ENCODE assay signal across 8 cellular contexts in genomic region chr19:41325947-41326706, GRCh38. TPM values are rescaled to one million over a fixed set of nuclear protein-coding genes. Genes with fewer than 3 reads are reported as not detected.
A peak's percentile ranks its signal among the peaks of the same experiment; 100 is the strongest.
DNase-seq lines count a peak whose midpoint lies in the region; ATAC-seq and TF ChIP-seq lines count a peak whose summit lies in the region.

No MANE protein-coding gene starts in this region.

- no TSS peak for BruUV-seq in MCF 10A (replicated peaks; lab: Mats Ljungman, UMichigan)

- H3K4me2 ChIP-seq in MM.1S (ENCODE audit: low read depth, low read length): no peak overlapping the region; the same call in 1 of the 2 replicates

- H3K27ac Mint-ChIP-seq in IgD-negative memory B cell: peak overlapping the region; percentile 85 to 98 (median 95)
- peak overlapping the region; percentile 41 for H3K27ac Mint-ChIP-seq in MCF 10A (ENCODE audit: low read depth, unreplicated experiment)

- no peak overlapping the region for H3K9ac ChIP-seq in MM.1S (ENCODE audit: low read length)

- H3K36me3 Mint-ChIP-seq in IgD-negative memory B cell (peaks cover 2% of the 10 kb centered on the region), MCF 10A (ENCODE audit: insufficient read depth, unreplicated experiment) (peaks cover 21% of the 10 kb centered on the region)

- intact Hi-C loops in MCF 10A (cut with micrococcal nuclease) (loop anchor here (2.0 to 10.0 kb wide), 2 partner anchors 27 to 249 kb away; partner anchors contain the start of genes CEACAM21 and TGFB1), left colon (cut with DNase I, micrococcal nuclease) (no loop called here)

- H3K4me3 Mint-ChIP-seq in IgD-negative memory B cell (peak overlapping the region; percentile 73 to 91 (median 85)), MCF 10A (ENCODE audit: unreplicated experiment) (peak overlapping the region; percentile 32)

- no peak overlapping the region for H2AFZ ChIP-seq in MM.1S (ENCODE audit: low read length)

- H3K4me1 Mint-ChIP-seq in IgD-negative memory B cell (peaks cover 33 to 48% (median 47%) of the 10 kb centered on the region in 3 donors), MCF 10A (ENCODE audit: insufficient read depth, unreplicated experiment) (peaks cover 51% of the 10 kb centered on the region)

- TF ChIP-seq CTCF in MCF 10A (IDR thresholded peaks at IDR 0.05; ENCODE audit: unreplicated experiment): no peak
- TF ChIP-seq CTCF in MM.1S (IDR thresholded peaks at IDR 0.05; ENCODE audit: low read length): no peak

- H3K79me2 ChIP-seq in MM.1S (ENCODE audit: low read length): peaks cover 3% of the 10 kb centered on the region; the same call in 1 of the 2 replicates

- no peaks in the 10 kb centered on the region for H3K9me3 Mint-ChIP-seq in IgD-negative memory B cell
- no peaks in the 10 kb centered on the region for H3K9me3 Mint-ChIP-seq in MCF 10A (ENCODE audit: unreplicated experiment)

- no peaks in the 10 kb centered on the region for H3K9me2 ChIP-seq in MM.1S (replicated peaks; ENCODE audit: insufficient read depth, low read length)

- H3K9me3 ChIP-seq in MM.1S (replicated peaks; ENCODE audit: insufficient read depth, low read length): no peaks in the 10 kb centered on the region

- no peaks in the 10 kb centered on the region for H3K27me3 ChIP-seq in MM.1S (replicated peaks; ENCODE audit: insufficient read depth, low read length)

- CTCF ChIA-PET in MCF 10A (lab: Yijun Ruan, JAX): interaction anchor here (0.5 kb wide), 1 partner anchor 70 kb away, joined by 3 read pairs; no protein-coding TSS in a partner anchor

- peaks cover 28% of the 10 kb centered on the region for H3F3A ChIP-seq in MM.1S (ENCODE audit: insufficient read depth, low read length)

- POLR2A ChIA-PET in MCF 10A (lab: Yijun Ruan, JAX): interaction anchor here (1.8 to 2.6 kb wide), 2 partner anchors 16 to 72 kb away, joined by 8 to 12 read pairs; partner anchors contain the start of gene CCDC97

- H3K36me3 ChIP-seq in MM.1S (replicated peaks; ENCODE audit: insufficient read depth, low read length): no peaks in the 10 kb centered on the region

- DNase-seq in Daoy (ENCODE audit: low read depth): peak; percentile 70
- no peak for DNase-seq in MCF 10A (ENCODE audit: unreplicated experiment)
- peak in 1 of 2 donors; percentile 40 for DNase-seq in left colon
- peak; percentile 38 for DNase-seq in superior temporal gyrus (ENCODE audit: extremely low spot score)
- no peak for DNase-seq in DMS79 treated with DMSO at 0.1 percent for 48 hours (lab: John Stamatoyannopoulos, UW)
- DNase-seq in MM.1S: no peak

- H3K27ac ChIP-seq in MM.1S (ENCODE audit: low read length): no peak overlapping the region

- no peaks in the 10 kb centered on the region for H4K20me1 ChIP-seq in MM.1S (ENCODE audit: insufficient read depth, low read length)

- peaks cover 18% of the 10 kb centered on the region for H3K4me1 ChIP-seq in MM.1S (ENCODE audit: low read length)

- no peak overlapping the region for H3K4me3 ChIP-seq in MM.1S (ENCODE audit: low read length)

- H3K27me3 Mint-ChIP-seq in IgD-negative memory B cell (peaks cover 3% of the 10 kb centered on the region), MCF 10A (ENCODE audit: insufficient read depth, unreplicated experiment) (no peaks in the 10 kb centered on the region)

- peak; percentile 4 for ATAC-seq in left colon
- ATAC-seq in GM21447 (IDR thresholded peaks at IDR 0.05; ENCODE audit: unreplicated experiment): no peak

RNA-seq across cellular contexts. Expression of gene CCDC97, which starts 16.2 kb away (rescaled TPM):
- total RNA-seq in Daoy (2014; rRNA removed; shearing (Covaris generic)): 16.0 and 16.9 TPM in 2 replicates
- 34.5 TPM for polyA plus RNA-seq in IgD-negative memory B cell
- 25.0 and 28.5 TPM in 2 replicates for total RNA-seq in MCF 10A (2022)
- 10 to 100 TPM; 24.1 to 26.3 TPM for total RNA-seq in left colon

RNA-seq across cellular contexts. Expression of gene TGFB1, which starts 27.6 kb away (rescaled TPM):
- total RNA-seq in Daoy (2014; rRNA removed; shearing (Covaris generic)): 9.1 and 35.6 TPM in 2 replicates
- polyA plus RNA-seq in IgD-negative memory B cell: 49.3 TPM
- total RNA-seq in MCF 10A (2022) (27.8 and 33.7 TPM in 2 replicates), left colon (10 to 100 TPM in 1 of 2 donors, 1 to 10 TPM in 1; 7.4 to 14.7 TPM)

RNA-seq across cellular contexts. Expression of gene B9D2, which starts 37.8 kb away (rescaled TPM):
- 4.9 and 14.8 TPM in 2 replicates for total RNA-seq in Daoy (2014; rRNA removed; shearing (Covaris generic))
- polyA plus RNA-seq in IgD-negative memory B cell: 10.5 TPM
- total RNA-seq in MCF 10A (2022) (5.5 and 5.7 TPM in 2 replicates), left colon (1 to 10 TPM; 6.2 to 8.6 TPM)

RNA-seq across cellular contexts. Expression of gene TMEM91, which starts 50.2 kb away (rescaled TPM):
- 1.6 and 1.7 TPM in 2 replicates for total RNA-seq in Daoy (2014; rRNA removed; shearing (Covaris generic))
- 1.8 TPM for polyA plus RNA-seq in IgD-negative memory B cell
- total RNA-seq in MCF 10A (2022) (6.1 and 8.3 TPM in 2 replicates), left colon (1 to 10 TPM; 2.8 to 4.9 TPM)

Comparison
In these comparisons a context has a peak if more than half of its experiments do, and no peak if none do; other contexts are left out.
1. DNase-seq: peak in Daoy (single experiment) and superior temporal gyrus (single experiment); none in MCF 10A (single experiment), DMS79 treated with DMSO at 0.1 percent for 48 hours (single experiment) and MM.1S (single experiment).